In the genomic region with DNA sequence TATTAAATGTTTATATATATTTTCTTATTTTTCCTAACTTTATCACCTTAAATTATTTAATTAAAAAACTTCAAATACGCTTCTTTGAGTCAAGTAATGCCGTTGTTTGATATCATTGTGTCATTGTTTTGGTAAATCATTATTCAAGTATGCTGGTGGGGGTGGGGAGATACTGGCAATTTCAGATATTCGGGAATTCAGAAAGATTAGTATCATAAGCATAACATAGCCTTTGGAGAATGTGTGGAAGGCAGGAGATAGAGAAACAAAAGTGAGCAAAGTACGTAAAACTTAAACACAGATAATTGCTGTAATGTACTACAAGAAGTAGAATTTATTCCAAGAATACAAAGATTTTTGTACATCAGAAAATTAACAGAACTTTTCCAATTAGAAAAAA, we compare ENCODE assay signal across 26 cellular contexts.
"Had no signal": no experiment of that assay in that cellular context is flagged by ENCODE, and none has a peak within 500 bp of the region (broad histone marks: within the 10 kb centered on the region; RNA-seq: fewer than 3 reads in every experiment).

No MANE protein-coding gene starts in this region.

- H3K9me3 ChIP-seq: ascending aorta had no signal

- H3K4me1 Mint-ChIP-seq: activated CD4-positive, alpha-beta T cell treated with anti-CD3 and anti-CD28 coated beads for 36 hours; activated CD4-positive, alpha-beta T cell treated with anti-CD3 and anti-CD28 coated beads, Interleukin-2, amount 10 ng/mL, durations not matched to agents 24 days and 14 days; activated CD8-positive, alpha-beta memory T cell treated with anti-CD3 and anti-CD28 coated beads, Interleukin-2, amount 10 ng/mL, durations not matched to agents 7 days and 5 days; activated naive CD4-positive, alpha-beta T cell treated with anti-CD3 and anti-CD28 coated beads, Interleukin-2, amount 50 U/mL, for 24 hours had no signal

- DNase-seq: activated CD4-positive, alpha-beta memory T cell treated with anti-CD3 and anti-CD28 coated beads for 36 hours; activated CD4-positive, alpha-beta T cell treated with anti-CD3 and anti-CD28 coated beads for 36 hours; activated CD4-positive, alpha-beta T cell treated with anti-CD3 and anti-CD28 coated beads, Interleukin-2, amount 10 ng/mL, durations not matched to agents 24 days and 14 days; activated CD4-positive, CD25-positive, alpha-beta regulatory T cell; activated CD4-positive, CD25-positive, alpha-beta regulatory T cell treated with anti-CD3 and anti-CD28 coated beads, Interleukin-2, amount 50 U/mL, for 72 hours; activated CD8-positive, alpha-beta memory T cell treated with anti-CD3 and anti-CD28 coated beads, Interleukin-2, amount 10 ng/mL, durations not matched to agents 7 days and 5 days; activated CD8-positive, alpha-beta memory T cell treated with anti-CD3 and anti-CD28 coated beads, Interleukin-2, amount 50 U/mL, for 48 hours; activated CD8-positive, alpha-beta T cell treated with anti-CD3 and anti-CD28 coated beads, Interleukin-2, amount 10 ng/mL, durations not matched to agents 7 days and 5 days; activated effector memory CD4-positive, alpha-beta T cell treated with Interleukin-2 at 50 U/mL for 16 hours; activated gamma-delta T cell treated with Interleukin-2 at 50 U/mL for 16 hours; activated naive CD4-positive, alpha-beta T cell treated with Interleukin-2 at 50 U/mL for 16 hours; activated naive CD8-positive, alpha-beta T cell treated with anti-CD3 and anti-CD28 coated beads, Interleukin-2, amount 10 ng/mL, durations not matched to agents 7 days and 5 days; activated T-cell treated with anti-CD3 and anti-CD28 coated beads for 4 hours; activated T-cell treated with anti-CD3 and anti-CD28 coated beads, Interleukin-2, amount 50 U/mL, for 4 hours; caudate nucleus; cortex of kidney; effector CD8-positive, alpha-beta T cell; foreskin fibroblast; head of caudate nucleus; T-helper 2 cell had no signal

- FAIRE-seq: colon, endometrium had no signal

- ATAC-seq: activated CD4-positive, alpha-beta T cell treated with anti-CD3 and anti-CD28 coated beads for 36 hours; activated CD8-positive, alpha-beta memory T cell treated with anti-CD3 and anti-CD28 coated beads, Interleukin-2, amount 10 ng/mL, durations not matched to agents 7 days and 5 days; activated CD8-positive, alpha-beta T cell treated with anti-CD3 and anti-CD28 coated beads, Interleukin-2, amount 10 ng/mL, durations not matched to agents 7 days and 5 days; activated T-cell treated with anti-CD3 and anti-CD28 coated beads, Interleukin-2, amount 50 U/mL, for 4 hours; activated T-helper 17 cell treated with anti-CD3 and anti-CD28 coated beads, Interleukin-2, amount 50 U/mL, for 72 hours; esophagus mucosa had no signal

- H3K9me3 Mint-ChIP-seq: activated CD4-positive, alpha-beta T cell treated with anti-CD3 and anti-CD28 coated beads, Interleukin-2, amount 10 ng/mL, durations not matched to agents 24 days and 14 days; activated T-helper 17 cell treated with anti-CD3 and anti-CD28 coated beads, Interleukin-2, amount 50 U/mL, for 72 hours had no signal

- H3K4me3 Mint-ChIP-seq: activated CD4-positive, alpha-beta memory T cell treated with anti-CD3 and anti-CD28 coated beads for 36 hours; activated CD4-positive, alpha-beta T cell treated with anti-CD3 and anti-CD28 coated beads for 36 hours; activated CD4-positive, alpha-beta T cell treated with anti-CD3 and anti-CD28 coated beads, Interleukin-2, amount 10 ng/mL, durations not matched to agents 24 days and 14 days; activated CD8-positive, alpha-beta memory T cell treated with anti-CD3 and anti-CD28 coated beads, Interleukin-2, amount 10 ng/mL, durations not matched to agents 7 days and 5 days; activated CD8-positive, alpha-beta T cell treated with anti-CD3 and anti-CD28 coated beads, Interleukin-2, amount 10 ng/mL, durations not matched to agents 7 days and 5 days; activated naive CD4-positive, alpha-beta T cell treated with anti-CD3 and anti-CD28 coated beads, Interleukin-2, amount 50 U/mL, for 24 hours; activated naive CD8-positive, alpha-beta T cell treated with anti-CD3 and anti-CD28 coated beads, Interleukin-2, amount 10 ng/mL, durations not matched to agents 7 days and 5 days; activated T-cell treated with anti-CD3 and anti-CD28 coated beads, Interleukin-2, amount 50 U/mL, for 4 hours; activated T-helper 17 cell treated with anti-CD3 and anti-CD28 coated beads, Interleukin-2, amount 50 U/mL, for 72 hours had no signal

- H3K4me1 ChIP-seq: ascending aorta had no signal

- H3K27ac ChIP-seq: ascending aorta had no signal

- H3K27me3 ChIP-seq: ascending aorta had no signal

- H3K27ac Mint-ChIP-seq: activated CD4-positive, alpha-beta memory T cell treated with anti-CD3 and anti-CD28 coated beads for 36 hours; activated CD4-positive, alpha-beta T cell treated with anti-CD3 and anti-CD28 coated beads for 36 hours; activated CD4-positive, alpha-beta T cell treated with anti-CD3 and anti-CD28 coated beads, Interleukin-2, amount 10 ng/mL, durations not matched to agents 24 days and 14 days; activated CD8-positive, alpha-beta memory T cell treated with anti-CD3 and anti-CD28 coated beads, Interleukin-2, amount 10 ng/mL, durations not matched to agents 7 days and 5 days; activated CD8-positive, alpha-beta T cell treated with anti-CD3 and anti-CD28 coated beads, Interleukin-2, amount 10 ng/mL, durations not matched to agents 7 days and 5 days; activated naive CD4-positive, alpha-beta T cell treated with anti-CD3 and anti-CD28 coated beads, Interleukin-2, amount 50 U/mL, for 24 hours; activated naive CD8-positive, alpha-beta T cell treated with anti-CD3 and anti-CD28 coated beads, Interleukin-2, amount 10 ng/mL, durations not matched to agents 7 days and 5 days; activated T-helper 17 cell treated with anti-CD3 and anti-CD28 coated beads, Interleukin-2, amount 50 U/mL, for 72 hours had no signal

- H3K36me3 ChIP-seq: ascending aorta had no signal

- H3K27me3 Mint-ChIP-seq: activated CD4-positive, alpha-beta memory T cell treated with anti-CD3 and anti-CD28 coated beads for 36 hours; activated CD4-positive, alpha-beta T cell treated with anti-CD3 and anti-CD28 coated beads for 36 hours; activated CD4-positive, alpha-beta T cell treated with anti-CD3 and anti-CD28 coated beads, Interleukin-2, amount 10 ng/mL, durations not matched to agents 24 days and 14 days; activated CD8-positive, alpha-beta memory T cell treated with anti-CD3 and anti-CD28 coated beads, Interleukin-2, amount 10 ng/mL, durations not matched to agents 7 days and 5 days; activated naive CD4-positive, alpha-beta T cell treated with anti-CD3 and anti-CD28 coated beads, Interleukin-2, amount 50 U/mL, for 24 hours; activated naive CD8-positive, alpha-beta T cell treated with anti-CD3 and anti-CD28 coated beads, Interleukin-2, amount 10 ng/mL, durations not matched to agents 7 days and 5 days; activated T-helper 17 cell treated with anti-CD3 and anti-CD28 coated beads, Interleukin-2, amount 50 U/mL, for 72 hours had no signal

- H3K4me3 ChIP-seq: ascending aorta had no signal
